In genomic region chr7:13007331-13007730, GRCh38 we compare ENCODE assay signal across 9 cellular contexts.
"Had no signal": no experiment of that assay in that cellular context is flagged by ENCODE, and none has a peak within 500 bp of the region (broad histone marks: within the 10 kb centered on the region; RNA-seq: fewer than 3 reads in every experiment).

No MANE protein-coding gene starts in this region.

- H3K9me3 ChIP-seq: HAP-1 had no signal

- ATAC-seq: HCT116, HepG2 had no signal

- H3K27ac ChIP-seq: GM23248, HL-60 had no signal

- FAIRE-seq: HepG2 had no signal

- H3K27ac Mint-ChIP-seq: HFFc6, IgD-negative memory B cell had no signal

- H2AFZ ChIP-seq: GM23248 had no signal

- H3K4me3 Mint-ChIP-seq: HFFc6, IgD-negative memory B cell had no signal

- DNase-seq: GM23248, H7, HFFc6, KBM-7 had no signal

- H3K36me3 ChIP-seq: HAP-1 had no signal

- H3K9ac ChIP-seq: GM23248 had no signal

- H3K4me1 ChIP-seq: HAP-1 had no signal

- H3K4me3 ChIP-seq: GM23248, HAP-1 had no signal
